Comparison of ENCODE assay signal across 2 cellular contexts in the genomic region with DNA sequence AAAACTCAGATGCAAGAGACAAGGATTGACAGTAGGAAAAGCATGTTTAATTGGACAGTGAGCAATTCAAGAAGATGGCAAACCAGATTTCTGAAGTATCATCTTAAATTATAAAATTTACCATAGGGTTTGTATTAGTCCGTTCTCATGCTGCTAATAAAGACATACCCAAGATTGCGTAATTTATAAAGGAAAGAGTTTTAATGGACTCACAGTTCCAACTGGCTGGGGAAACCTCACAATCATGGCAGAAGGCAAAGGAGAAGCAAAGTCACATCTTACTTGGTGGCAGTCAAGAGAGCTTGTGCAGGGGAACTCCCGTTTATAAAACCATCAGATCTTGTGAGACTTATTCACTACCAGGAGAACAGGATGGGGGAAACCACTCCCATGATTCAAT.
TF ChIP-seq lines count a peak whose summit lies in the region.

No MANE protein-coding gene starts in this region.

TF ChIP-seq in HepG2, 621 proteins besides CTCF, POLR2A, EP300 and RAD21:
- TF ChIP-seq, protein P1, sequence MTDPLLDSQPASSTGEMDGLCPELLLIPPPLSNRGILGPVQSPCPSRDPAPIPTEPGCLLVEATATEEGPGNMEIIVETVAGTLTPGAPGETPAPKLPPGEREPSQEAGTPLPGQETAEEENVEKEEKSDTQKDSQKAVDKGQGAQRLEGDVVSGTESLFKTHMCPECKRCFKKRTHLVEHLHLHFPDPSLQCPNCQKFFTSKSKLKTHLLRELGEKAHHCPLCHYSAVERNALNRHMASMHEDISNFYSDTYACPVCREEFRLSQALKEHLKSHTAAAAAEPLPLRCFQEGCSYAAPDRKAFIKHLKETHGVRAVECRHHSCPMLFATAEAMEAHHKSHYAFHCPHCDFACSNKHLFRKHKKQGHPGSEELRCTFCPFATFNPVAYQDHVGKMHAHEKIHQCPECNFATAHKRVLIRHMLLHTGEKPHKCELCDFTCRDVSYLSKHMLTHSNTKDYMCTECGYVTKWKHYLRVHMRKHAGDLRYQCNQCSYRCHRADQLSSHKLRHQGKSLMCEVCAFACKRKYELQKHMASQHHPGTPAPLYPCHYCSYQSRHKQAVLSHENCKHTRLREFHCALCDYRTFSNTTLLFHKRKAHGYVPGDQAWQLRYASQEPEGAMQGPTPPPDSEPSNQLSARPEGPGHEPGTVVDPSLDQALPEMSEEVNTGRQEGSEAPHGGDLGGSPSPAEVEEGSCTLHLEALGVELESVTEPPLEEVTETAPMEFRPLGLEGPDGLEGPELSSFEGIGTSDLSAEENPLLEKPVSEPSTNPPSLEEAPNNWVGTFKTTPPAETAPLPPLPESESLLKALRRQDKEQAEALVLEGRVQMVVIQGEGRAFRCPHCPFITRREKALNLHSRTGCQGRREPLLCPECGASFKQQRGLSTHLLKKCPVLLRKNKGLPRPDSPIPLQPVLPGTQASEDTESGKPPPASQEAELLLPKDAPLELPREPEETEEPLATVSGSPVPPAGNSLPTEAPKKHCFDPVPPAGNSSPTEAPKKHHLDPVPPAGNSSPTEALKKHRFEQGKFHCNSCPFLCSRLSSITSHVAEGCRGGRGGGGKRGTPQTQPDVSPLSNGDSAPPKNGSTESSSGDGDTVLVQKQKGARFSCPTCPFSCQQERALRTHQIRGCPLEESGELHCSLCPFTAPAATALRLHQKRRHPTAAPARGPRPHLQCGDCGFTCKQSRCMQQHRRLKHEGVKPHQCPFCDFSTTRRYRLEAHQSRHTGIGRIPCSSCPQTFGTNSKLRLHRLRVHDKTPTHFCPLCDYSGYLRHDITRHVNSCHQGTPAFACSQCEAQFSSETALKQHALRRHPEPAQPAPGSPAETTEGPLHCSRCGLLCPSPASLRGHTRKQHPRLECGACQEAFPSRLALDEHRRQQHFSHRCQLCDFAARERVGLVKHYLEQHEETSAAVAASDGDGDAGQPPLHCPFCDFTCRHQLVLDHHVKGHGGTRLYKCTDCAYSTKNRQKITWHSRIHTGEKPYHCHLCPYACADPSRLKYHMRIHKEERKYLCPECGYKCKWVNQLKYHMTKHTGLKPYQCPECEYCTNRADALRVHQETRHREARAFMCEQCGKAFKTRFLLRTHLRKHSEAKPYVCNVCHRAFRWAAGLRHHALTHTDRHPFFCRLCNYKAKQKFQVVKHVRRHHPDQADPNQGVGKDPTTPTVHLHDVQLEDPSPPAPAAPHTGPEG (CRISPR knock-in tag; IDR thresholded peaks at IDR 0.05) = no peak
- peak; percentile 26; the same call in 1 of the 2 replicates for TF ChIP-seq CEBPB (IDR thresholded peaks at IDR 0.05; ENCODE audit: borderline replicate concordance, low read depth, low read length)
- no peak for TF ChIP-seq ARNTL (CRISPR knock-in tag; IDR thresholded peaks at IDR 0.05)
- TF ChIP-seq ZFP82 (CRISPR knock-in tag; IDR thresholded peaks at IDR 0.05; ENCODE audit: borderline replicate concordance) = no peak
- no peak for TF ChIP-seq FOXC1 (CRISPR knock-in tag; IDR thresholded peaks at IDR 0.05; ENCODE audit: borderline replicate concordance)
- TF ChIP-seq, protein P2, sequence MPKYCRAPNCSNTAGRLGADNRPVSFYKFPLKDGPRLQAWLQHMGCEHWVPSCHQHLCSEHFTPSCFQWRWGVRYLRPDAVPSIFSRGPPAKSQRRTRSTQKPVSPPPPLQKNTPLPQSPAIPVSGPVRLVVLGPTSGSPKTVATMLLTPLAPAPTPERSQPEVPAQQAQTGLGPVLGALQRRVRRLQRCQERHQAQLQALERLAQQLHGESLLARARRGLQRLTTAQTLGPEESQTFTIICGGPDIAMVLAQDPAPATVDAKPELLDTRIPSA (CRISPR knock-in tag; IDR thresholded peaks at IDR 0.05; ENCODE audit: borderline replicate concordance) = no peak
- TF ChIP-seq BHLHE40 (IDR thresholded peaks at IDR 0.05; ENCODE audit: low read length) = no peak
- TF ChIP-seq ZEB1 (IDR thresholded peaks at IDR 0.05; ENCODE audit: insufficient replicate concordance, low read depth) = no peak

TF ChIP-seq in K562, 482 proteins besides CTCF, POLR2A, EP300 and RAD21:
- TF ChIP-seq ZNF436 (CRISPR knock-in tag; IDR thresholded peaks at IDR 0.05) = no peak
- no peak for TF ChIP-seq DDX20 (tag; IDR thresholded peaks at IDR 0.05; ENCODE audit: low read depth)
- no peak for TF ChIP-seq RBM25 (IDR thresholded peaks at IDR 0.05; ENCODE audit: low read depth, low read length, severe bottlenecking)
- TF ChIP-seq TCFL5 (CRISPR knock-in tag; conservative IDR thresholded peaks at IDR 0.05) = no peak
- TF ChIP-seq IRF2 (CRISPR knock-in tag; IDR thresholded peaks at IDR 0.05) = no peak
- TF ChIP-seq PTBP1 (IDR thresholded peaks at IDR 0.05; ENCODE audit: low read depth, low read length) = no peak
- peak; percentile 26; the same call in 1 of the 2 replicates for TF ChIP-seq CEBPB (tag; IDR thresholded peaks at IDR 0.05)
- TF ChIP-seq ZNF77 (CRISPR knock-in tag; IDR thresholded peaks at IDR 0.05) = no peak
- no peak for TF ChIP-seq HIVEP1 (CRISPR knock-in tag; IDR thresholded peaks at IDR 0.05)
- TF ChIP-seq, protein P3, sequence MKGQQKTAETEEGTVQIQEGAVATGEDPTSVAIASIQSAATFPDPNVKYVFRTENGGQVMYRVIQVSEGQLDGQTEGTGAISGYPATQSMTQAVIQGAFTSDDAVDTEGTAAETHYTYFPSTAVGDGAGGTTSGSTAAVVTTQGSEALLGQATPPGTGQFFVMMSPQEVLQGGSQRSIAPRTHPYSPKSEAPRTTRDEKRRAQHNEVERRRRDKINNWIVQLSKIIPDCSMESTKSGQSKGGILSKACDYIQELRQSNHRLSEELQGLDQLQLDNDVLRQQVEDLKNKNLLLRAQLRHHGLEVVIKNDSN (CRISPR knock-in tag; IDR thresholded peaks at IDR 0.05) = no peak
- TF ChIP-seq TAF15 (IDR thresholded peaks at IDR 0.05; ENCODE audit: low read depth, low read length) = no peak
- no peak for TF ChIP-seq CEBPG (CRISPR knock-in tag; IDR thresholded peaks at IDR 0.05)
- TF ChIP-seq CEBPG (tag; conservative IDR thresholded peaks at IDR 0.05 in 1 of 2, IDR thresholded peaks at IDR 0.05 in 1 of 2) = peak in 1 of 2 experiments; percentile 59; a peak in 2 of 4 replicates
- TF ChIP-seq MEF2D (tag; conservative IDR thresholded peaks at IDR 0.05; ENCODE audit: low read depth) = no peak
- no peak for TF ChIP-seq ZNF354B (CRISPR knock-in tag; IDR thresholded peaks at IDR 0.05)
- TF ChIP-seq SIX5 (IDR thresholded peaks at IDR 0.05; ENCODE audit: borderline replicate concordance in 1 of 2, insufficient read depth in 1 of 2, low read depth in 1 of 2, low read length in 2 of 2) = no peak
- no peak for TF ChIP-seq ZNF561 (CRISPR knock-in tag; conservative IDR thresholded peaks at IDR 0.05)
- TF ChIP-seq, protein P4, sequence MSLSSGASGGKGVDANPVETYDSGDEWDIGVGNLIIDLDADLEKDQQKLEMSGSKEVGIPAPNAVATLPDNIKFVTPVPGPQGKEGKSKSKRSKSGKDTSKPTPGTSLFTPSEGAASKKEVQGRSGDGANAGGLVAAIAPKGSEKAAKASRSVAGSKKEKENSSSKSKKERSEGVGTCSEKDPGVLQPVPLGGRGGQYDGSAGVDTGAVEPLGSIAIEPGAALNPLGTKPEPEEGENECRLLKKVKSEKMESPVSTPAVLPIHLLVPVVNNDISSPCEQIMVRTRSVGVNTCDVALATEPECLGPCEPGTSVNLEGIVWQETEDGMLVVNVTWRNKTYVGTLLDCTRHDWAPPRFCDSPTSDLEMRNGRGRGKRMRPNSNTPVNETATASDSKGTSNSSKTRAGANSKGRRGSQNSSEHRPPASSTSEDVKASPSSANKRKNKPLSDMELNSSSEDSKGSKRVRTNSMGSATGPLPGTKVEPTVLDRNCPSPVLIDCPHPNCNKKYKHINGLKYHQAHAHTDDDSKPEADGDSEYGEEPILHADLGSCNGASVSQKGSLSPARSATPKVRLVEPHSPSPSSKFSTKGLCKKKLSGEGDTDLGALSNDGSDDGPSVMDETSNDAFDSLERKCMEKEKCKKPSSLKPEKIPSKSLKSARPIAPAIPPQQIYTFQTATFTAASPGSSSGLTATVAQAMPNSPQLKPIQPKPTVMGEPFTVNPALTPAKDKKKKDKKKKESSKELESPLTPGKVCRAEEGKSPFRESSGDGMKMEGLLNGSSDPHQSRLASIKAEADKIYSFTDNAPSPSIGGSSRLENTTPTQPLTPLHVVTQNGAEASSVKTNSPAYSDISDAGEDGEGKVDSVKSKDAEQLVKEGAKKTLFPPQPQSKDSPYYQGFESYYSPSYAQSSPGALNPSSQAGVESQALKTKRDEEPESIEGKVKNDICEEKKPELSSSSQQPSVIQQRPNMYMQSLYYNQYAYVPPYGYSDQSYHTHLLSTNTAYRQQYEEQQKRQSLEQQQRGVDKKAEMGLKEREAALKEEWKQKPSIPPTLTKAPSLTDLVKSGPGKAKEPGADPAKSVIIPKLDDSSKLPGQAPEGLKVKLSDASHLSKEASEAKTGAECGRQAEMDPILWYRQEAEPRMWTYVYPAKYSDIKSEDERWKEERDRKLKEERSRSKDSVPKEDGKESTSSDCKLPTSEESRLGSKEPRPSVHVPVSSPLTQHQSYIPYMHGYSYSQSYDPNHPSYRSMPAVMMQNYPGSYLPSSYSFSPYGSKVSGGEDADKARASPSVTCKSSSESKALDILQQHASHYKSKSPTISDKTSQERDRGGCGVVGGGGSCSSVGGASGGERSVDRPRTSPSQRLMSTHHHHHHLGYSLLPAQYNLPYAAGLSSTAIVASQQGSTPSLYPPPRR (CRISPR knock-in tag; IDR thresholded peaks at IDR 0.05; ENCODE audit: borderline replicate concordance) = no peak
